Comparison of ENCODE assay signal across 15 cellular contexts in the genomic region with DNA sequence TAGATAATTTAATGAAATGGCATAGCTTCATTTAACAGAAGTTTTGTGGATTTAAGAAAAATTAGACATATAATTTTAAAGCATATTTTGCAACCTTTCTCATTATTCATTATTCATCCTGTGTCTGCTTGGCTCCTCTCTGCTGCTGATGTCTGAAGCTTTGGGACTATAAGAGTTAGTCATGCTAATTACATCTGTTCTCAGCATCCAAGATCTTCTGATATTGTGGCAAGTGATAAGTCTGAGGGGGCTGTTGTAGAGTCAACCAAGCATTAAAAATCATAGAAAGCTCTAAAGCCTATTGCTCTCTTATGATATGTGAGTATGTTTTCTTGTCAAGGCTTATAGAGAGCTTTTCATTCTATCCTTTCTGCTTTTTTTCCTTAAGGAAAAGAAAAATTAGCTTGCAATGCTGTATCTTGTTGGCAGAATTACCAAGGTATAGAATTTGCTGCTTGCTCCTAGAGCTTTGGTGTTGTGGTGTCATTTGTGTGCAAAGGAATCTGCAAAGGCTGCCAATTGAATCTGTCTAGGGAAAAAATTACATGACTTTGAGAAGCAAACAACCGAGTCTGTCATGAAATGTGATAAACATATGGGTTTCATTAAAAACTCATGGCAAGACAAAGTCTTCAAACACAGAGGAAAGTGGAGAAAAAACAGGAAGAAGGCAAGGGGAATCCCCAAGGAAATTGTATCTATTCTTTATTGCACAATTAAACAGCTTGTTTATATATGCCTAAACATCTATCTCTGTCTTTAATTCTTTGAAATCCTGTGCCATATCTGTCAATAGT.
DNase-seq lines count a peak whose midpoint lies in the region; ATAC-seq and TF ChIP-seq lines count a peak whose summit lies in the region.
"Had no signal": no experiment of that assay in that cellular context is flagged by ENCODE, and none has a peak within 500 bp of the region (broad histone marks: within the 10 kb centered on the region; RNA-seq: fewer than 3 reads in every experiment).

No MANE protein-coding gene starts in this region.

- DNase-seq in AG20443 (ENCODE audit: low spot score) = peak; percentile 51
- DNase-seq in LHCN-M2 (ENCODE audit: low read depth) = peak; percentile 24
- DNase-seq in dermis blood vessel endothelial cell = peak; percentile 9
- DNase-seq in mucosa of descending colon = no peak
- no peak for DNase-seq in activated CD4-positive, alpha-beta memory T cell treated with anti-CD3 and anti-CD28 coated beads, Interleukin-2, amount 10 ng/mL, durations not matched to agents 7 days and 5 days
- no peak for DNase-seq in NCI-H446 treated with DMSO at 0.1 percent for 48 hours (lab: John Stamatoyannopoulos, UW)
- no peak for DNase-seq in chondrocyte (ENCODE audit: low spot score)
- DNase-seq: activated CD4-positive, alpha-beta T cell treated with anti-CD3 and anti-CD28 coated beads, Interleukin-2, amount 10 ng/mL, durations not matched to agents 24 days and 14 days; esophagus squamous epithelium; islet precursor cell; natural killer cell; NCI-H526; SK-N-SH had no signal

- H3K27me3 Mint-ChIP-seq in activated CD4-positive, alpha-beta memory T cell treated with anti-CD3 and anti-CD28 coated beads, Interleukin-2, amount 10 ng/mL, durations not matched to agents 7 days and 5 days = peaks cover 3% of the 10 kb centered on the region
- peaks cover 7% of the 10 kb centered on the region for H3K27me3 Mint-ChIP-seq in chondrocyte (ENCODE audit: low read depth)

- peaks cover 2% of the 10 kb centered on the region for H3K4me1 Mint-ChIP-seq in activated CD4-positive, alpha-beta memory T cell treated with anti-CD3 and anti-CD28 coated beads, Interleukin-2, amount 10 ng/mL, durations not matched to agents 7 days and 5 days
- peaks cover 13% of the 10 kb centered on the region for H3K4me1 Mint-ChIP-seq in chondrocyte (ENCODE audit: low read depth)
- H3K4me1 Mint-ChIP-seq: natural killer cell had no signal

- ATAC-seq in mucosa of descending colon = peak; percentile 31
- ATAC-seq in HG03159 (IDR thresholded peaks at IDR 0.05; ENCODE audit: unreplicated experiment) = no peak
- ATAC-seq: natural killer cell had no signal

- no peak overlapping the region for H3K4me3 Mint-ChIP-seq in activated CD4-positive, alpha-beta memory T cell treated with anti-CD3 and anti-CD28 coated beads, Interleukin-2, amount 10 ng/mL, durations not matched to agents 7 days and 5 days
- no peak overlapping the region for H3K4me3 Mint-ChIP-seq in chondrocyte (ENCODE audit: unreplicated experiment)
- H3K4me3 Mint-ChIP-seq: activated CD4-positive, alpha-beta T cell treated with anti-CD3 and anti-CD28 coated beads, Interleukin-2, amount 10 ng/mL, durations not matched to agents 24 days and 14 days; natural killer cell had no signal

- H3K9me3 ChIP-seq in mucosa of descending colon = no peaks in the 10 kb centered on the region
- H3K9me3 ChIP-seq: esophagus squamous epithelium, SK-N-SH, vagina had no signal

- no peak for TF ChIP-seq CTCF in mucosa of descending colon (IDR thresholded peaks at IDR 0.05)
- no peak for TF ChIP-seq CTCF in chondrocyte (IDR thresholded peaks at IDR 0.05)

- no peak overlapping the region for H3K4me3 ChIP-seq in mucosa of descending colon
- H3K4me3 ChIP-seq: esophagus squamous epithelium, vagina had no signal

- no peaks in the 10 kb centered on the region for H3K36me3 Mint-ChIP-seq in activated CD4-positive, alpha-beta memory T cell treated with anti-CD3 and anti-CD28 coated beads, Interleukin-2, amount 10 ng/mL, durations not matched to agents 7 days and 5 days (ENCODE audit: low read depth)
- H3K36me3 Mint-ChIP-seq in chondrocyte (ENCODE audit: low read depth) = no peaks in the 10 kb centered on the region
- H3K36me3 Mint-ChIP-seq: natural killer cell had no signal

- peaks cover 17% of the 10 kb centered on the region for H3K4me1 ChIP-seq in mucosa of descending colon (ENCODE audit: low read depth)

- POLR2A ChIA-PET in activated CD4-positive, alpha-beta memory T cell treated with anti-CD3 and anti-CD28 coated beads, Interleukin-2, amount 10 ng/mL, durations not matched to agents 7 days and 5 days (lab: Charles Lee) = no interaction called here

- CTCF ChIA-PET in activated CD4-positive, alpha-beta memory T cell treated with anti-CD3 and anti-CD28 coated beads, Interleukin-2, amount 10 ng/mL, durations not matched to agents 7 days and 5 days (lab: Charles Lee) = interaction anchor here (0.6 to 1.3 kb wide), 3 partner anchors 13 to 1305 kb away, joined by 3 to 9 read pairs (median 5); no protein-coding TSS in a partner anchor

- no peaks in the 10 kb centered on the region for H3K9me3 Mint-ChIP-seq in activated CD4-positive, alpha-beta memory T cell treated with anti-CD3 and anti-CD28 coated beads, Interleukin-2, amount 10 ng/mL, durations not matched to agents 7 days and 5 days
- no peaks in the 10 kb centered on the region for H3K9me3 Mint-ChIP-seq in chondrocyte (ENCODE audit: low read depth)
- H3K9me3 Mint-ChIP-seq: activated CD4-positive, alpha-beta T cell treated with anti-CD3 and anti-CD28 coated beads, Interleukin-2, amount 10 ng/mL, durations not matched to agents 24 days and 14 days; natural killer cell had no signal

- intact Hi-C loops in mucosa of descending colon (cut with DNase I, micrococcal nuclease) = no loop called here

- no peak overlapping the region for H3K27ac Mint-ChIP-seq in activated CD4-positive, alpha-beta memory T cell treated with anti-CD3 and anti-CD28 coated beads, Interleukin-2, amount 10 ng/mL, durations not matched to agents 7 days and 5 days
- no peak overlapping the region for H3K27ac Mint-ChIP-seq in chondrocyte (ENCODE audit: unreplicated experiment)
- H3K27ac Mint-ChIP-seq: activated CD4-positive, alpha-beta T cell treated with anti-CD3 and anti-CD28 coated beads, Interleukin-2, amount 10 ng/mL, durations not matched to agents 24 days and 14 days; natural killer cell had no signal

- H3K36me3 ChIP-seq in mucosa of descending colon (ENCODE audit: low read depth) = no peaks in the 10 kb centered on the region
- H3K36me3 ChIP-seq: esophagus squamous epithelium, vagina had no signal

Comparison
In these comparisons a context has a peak if more than half of its experiments do, and no peak if none do; other contexts are left out.
1. DNase-seq: peak in AG20443 (single experiment), LHCN-M2 (single experiment) and dermis blood vessel endothelial cell (single experiment); none in mucosa of descending colon (0 of 3), activated CD4-positive, alpha-beta memory T cell treated with anti-CD3 and anti-CD28 coated beads, Interleukin-2, amount 10 ng/mL, durations not matched to agents 7 days and 5 days (single experiment), NCI-H446 treated with DMSO at 0.1 percent for 48 hours (single experiment) and chondrocyte (single experiment).